Comparison of ENCODE assay signal across 29 cellular contexts in genomic region chr10:105398202-105398601, GRCh38.
DNase-seq lines count a peak whose midpoint lies in the region; ATAC-seq and TF ChIP-seq lines count a peak whose summit lies in the region.
"Had no signal": no experiment of that assay in that cellular context is flagged by ENCODE, and none has a peak within 500 bp of the region (broad histone marks: within the 10 kb centered on the region; RNA-seq: fewer than 3 reads in every experiment).

No MANE protein-coding gene starts in this region.

- ATAC-seq in right cardiac atrium (peak; percentile 55 to 61), GM18861 (IDR thresholded peaks at IDR 0.05; ENCODE audit: unreplicated experiment) (no peak), HG03108 (IDR thresholded peaks at IDR 0.05; ENCODE audit: unreplicated experiment) (no peak)
- ATAC-seq: activated T-cell treated with anti-CD3 and anti-CD28 coated beads, Interleukin-2, amount 50 U/mL, for 72 hours had no signal

- intact Hi-C loops in right cardiac atrium (cut with DNase I), result no loop called here
- intact Hi-C loops in CD14-positive monocyte (cut with micrococcal nuclease), result no loop called here

- no peak for TF ChIP-seq CTCF in astrocyte of the cerebellum (IDR thresholded peaks at IDR 0.05; ENCODE audit: low read depth, low read length, missing control alignments)
- no peak for TF ChIP-seq CTCF in smooth muscle cell (IDR thresholded peaks at IDR 0.05; ENCODE audit: borderline replicate concordance, insufficient read depth, poor library complexity, severe bottlenecking)
- no peak for TF ChIP-seq CTCF in CD14-positive monocyte (IDR thresholded peaks at IDR 0.05)

- no peak overlapping the region for H3K4me3 Mint-ChIP-seq in CD14-positive monocyte
- H3K4me3 Mint-ChIP-seq: activated CD4-positive, alpha-beta T cell treated with anti-CD3 and anti-CD28 coated beads, Interleukin-2, amount 10 ng/mL, durations not matched to agents 7 days and 5 days; activated naive CD4-positive, alpha-beta T cell treated with anti-CD3 and anti-CD28 coated beads, Interleukin-2, amount 10 ng/mL, durations not matched to agents 7 days and 5 days; activated T-cell treated with anti-CD3 and anti-CD28 coated beads, Interleukin-2, amount 50 U/mL, for 72 hours; CD4-positive, alpha-beta T cell; nephron had no signal

- H3K79me2 ChIP-seq in smooth muscle cell (ENCODE audit: low read depth), result no peaks in the 10 kb centered on the region

- DNase-seq in SHP77 (lab: John Stamatoyannopoulos, UW) (peak; percentile 2 to 12), SHP77 treated with DMSO at 0.1 percent for 48 hours (lab: John Stamatoyannopoulos, UW) (no peak), astrocyte of the cerebellum (ENCODE audit: low read depth) (peak; percentile 75), right cardiac atrium (peak; percentile 19 to 36 (median 31)), smooth muscle cell (lab: John Stamatoyannopoulos, UW; ENCODE audit: unreplicated experiment) (no peak), CD14-positive monocyte (ENCODE audit: low spot score) (no peak)
- DNase-seq: activated CD4-positive, alpha-beta T cell treated with anti-CD3 and anti-CD28 coated beads, Interleukin-2, amount 10 ng/mL, durations not matched to agents 7 days and 5 days; activated naive CD4-positive, alpha-beta T cell treated with anti-CD3 and anti-CD28 coated beads, Interleukin-2, amount 10 ng/mL, durations not matched to agents 7 days and 5 days; activated T-cell treated with anti-CD3 and anti-CD28 coated beads, Interleukin-2, amount 50 U/mL, for 72 hours; amygdala; CD4-positive, alpha-beta T cell; effector memory CD4-positive, alpha-beta T cell; erythroblast; GM23248; NCI-H1105; NCI-H187 treated with DMSO at 0.1 percent for 48 hours; NCI-H2227 treated with DMSO at 0.1 percent for 48 hours; NCI-H526 treated with DMSO at 0.1 percent for 48 hours; ovary; retina; RPMI8226; spleen; T-helper 9 cell; tibial artery had no signal

- no peak overlapping the region for H2AFZ ChIP-seq in smooth muscle cell (ENCODE audit: low read depth)
- H2AFZ ChIP-seq: GM23248 had no signal

- H3K4me2 ChIP-seq in smooth muscle cell, result no peak overlapping the region

- no peak overlapping the region for H3K9ac ChIP-seq in smooth muscle cell (ENCODE audit: low read depth)
- H3K9ac ChIP-seq: GM23248 had no signal

- 11% methylated on average over 4 of the region's 4 CpGs for WGBS in right cardiac atrium
- 28% methylated on average over 4 of the region's 4 CpGs for WGBS in smooth muscle cell (ENCODE audit: low lambda C conversion rate)

- H3K4me1 ChIP-seq in right cardiac atrium (ENCODE audit: control insufficient read depth, insufficient read depth, low read length), result no peaks in the 10 kb centered on the region
- H3K4me1 ChIP-seq in smooth muscle cell (ENCODE audit: low read depth), result no peaks in the 10 kb centered on the region
- H3K4me1 ChIP-seq: spleen, tibial artery had no signal

- no peaks in the 10 kb centered on the region for H3K36me3 ChIP-seq in smooth muscle cell (ENCODE audit: low read depth)
- H3K36me3 ChIP-seq: cardiac muscle cell, ovary, spleen, tibial artery had no signal

- H3K9me3 Mint-ChIP-seq in CD14-positive monocyte, result peaks cover 0 to 5% (median 3%) of the 10 kb centered on the region in 7 donors
- H3K9me3 Mint-ChIP-seq: activated CD4-positive, alpha-beta T cell treated with anti-CD3 and anti-CD28 coated beads, Interleukin-2, amount 10 ng/mL, durations not matched to agents 7 days and 5 days; activated naive CD4-positive, alpha-beta T cell treated with anti-CD3 and anti-CD28 coated beads, Interleukin-2, amount 10 ng/mL, durations not matched to agents 7 days and 5 days; nephron had no signal

- no peaks in the 10 kb centered on the region for H3K4me1 Mint-ChIP-seq in CD14-positive monocyte
- H3K4me1 Mint-ChIP-seq: activated CD4-positive, alpha-beta T cell treated with anti-CD3 and anti-CD28 coated beads, Interleukin-2, amount 10 ng/mL, durations not matched to agents 7 days and 5 days; activated naive CD4-positive, alpha-beta T cell treated with anti-CD3 and anti-CD28 coated beads, Interleukin-2, amount 10 ng/mL, durations not matched to agents 7 days and 5 days had no signal

- H3K27me3 ChIP-seq in right cardiac atrium (ENCODE audit: control insufficient read depth, insufficient read depth) (no peaks in the 10 kb centered on the region), smooth muscle cell (ENCODE audit: low read depth) (no peaks in the 10 kb centered on the region)
- H3K27me3 ChIP-seq: cardiac muscle cell, ovary, spleen, tibial artery had no signal

- no peaks in the 10 kb centered on the region for H3K36me3 Mint-ChIP-seq in CD14-positive monocyte
- H3K36me3 Mint-ChIP-seq: activated naive CD4-positive, alpha-beta T cell treated with anti-CD3 and anti-CD28 coated beads, Interleukin-2, amount 10 ng/mL, durations not matched to agents 7 days and 5 days had no signal

- no peaks in the 10 kb centered on the region for H3F3A ChIP-seq in smooth muscle cell (ENCODE audit: low read depth)

- no peaks in the 10 kb centered on the region for H4K20me1 ChIP-seq in smooth muscle cell (ENCODE audit: low read depth)

- no peak overlapping the region for H3K27ac Mint-ChIP-seq in CD14-positive monocyte
- H3K27ac Mint-ChIP-seq: activated CD4-positive, alpha-beta T cell treated with anti-CD3 and anti-CD28 coated beads, Interleukin-2, amount 10 ng/mL, durations not matched to agents 7 days and 5 days; activated naive CD4-positive, alpha-beta T cell treated with anti-CD3 and anti-CD28 coated beads, Interleukin-2, amount 10 ng/mL, durations not matched to agents 7 days and 5 days; activated T-cell treated with anti-CD3 and anti-CD28 coated beads, Interleukin-2, amount 50 U/mL, for 72 hours; CD4-positive, alpha-beta T cell had no signal

- peaks cover 0 to 1% (median 0%) of the 10 kb centered on the region in 3 donors for H3K27me3 Mint-ChIP-seq in CD14-positive monocyte (ENCODE audit: low read depth in 3 of 3)
- H3K27me3 Mint-ChIP-seq: activated CD4-positive, alpha-beta T cell treated with anti-CD3 and anti-CD28 coated beads, Interleukin-2, amount 10 ng/mL, durations not matched to agents 7 days and 5 days; CD4-positive, alpha-beta T cell had no signal

- H3K27ac ChIP-seq in right cardiac atrium (ENCODE audit: low read length) (no peak overlapping the region), smooth muscle cell (ENCODE audit: low read depth) (peak overlapping the region; percentile 33)
- H3K27ac ChIP-seq: cardiac muscle cell, coronary artery, GM23248, ovary, spleen, tibial artery had no signal

- no peak overlapping the region for H3K4me3 ChIP-seq in astrocyte of the cerebellum (ENCODE audit: low read depth, low read length)
- H3K4me3 ChIP-seq in right cardiac atrium (ENCODE audit: low read length), result no peak overlapping the region
- H3K4me3 ChIP-seq in smooth muscle cell, result no peak overlapping the region
- H3K4me3 ChIP-seq: cardiac muscle cell, coronary artery, GM23248, ovary, spleen, tibial artery had no signal

- in situ Hi-C loops in astrocyte of the cerebellum (cut with HindIII; ENCODE audit: low sequenced_read_pairs), result no loop called here

- H3K9me3 ChIP-seq in right cardiac atrium (ENCODE audit: control insufficient read depth, low read length), result no peaks in the 10 kb centered on the region
- H3K9me3 ChIP-seq in smooth muscle cell (replicated peaks; ENCODE audit: low read depth), result no peaks in the 10 kb centered on the region
- H3K9me3 ChIP-seq: ovary, tibial artery had no signal

Comparison
In these comparisons a context has a peak if more than half of its experiments do, and no peak if none do; other contexts are left out.
1. DNase-seq: peak in SHP77 (2 of 2), astrocyte of the cerebellum (single experiment) and right cardiac atrium (3 of 3); none in SHP77 treated with DMSO at 0.1 percent for 48 hours (single experiment), smooth muscle cell (single experiment) and CD14-positive monocyte (single experiment).
2. ATAC-seq: peak in right cardiac atrium (2 of 2); none in GM18861 (single experiment) and HG03108 (single experiment).